Comparison of ENCODE assay signal across 8 cellular contexts in genomic region chr4:107122736-107123135, GRCh38.
"Had no signal": no experiment of that assay in that cellular context is flagged by ENCODE, and none has a peak within 500 bp of the region (broad histone marks: within the 10 kb centered on the region; RNA-seq: fewer than 3 reads in every experiment).

No MANE protein-coding gene starts in this region.

- H2AFZ ChIP-seq: GM23338 had no signal

- H3K36me3 ChIP-seq: HAP-1 had no signal

- H3K4me2 ChIP-seq: GM23338 had no signal

- FAIRE-seq: H1, H54, HepG2 had no signal

- H3K4me1 Mint-ChIP-seq: IgD-negative memory B cell had no signal

- H3K4me3 Mint-ChIP-seq: GM23338, HFFc6, IgD-negative memory B cell had no signal

- H3K9me3 Mint-ChIP-seq: GM23338, HFFc6 had no signal

- H3K27ac ChIP-seq: HL-60 had no signal

- H3K9me3 ChIP-seq: HAP-1 had no signal

- H3K4me1 ChIP-seq: HAP-1 had no signal

- H3K27ac Mint-ChIP-seq: GM23338, HFFc6, IgD-negative memory B cell had no signal

- H3K4me3 ChIP-seq: GM23338, HAP-1 had no signal

- DNase-seq: HFFc6 had no signal
